Comparison of ENCODE assay signal across 20 cellular contexts in genomic region chr9:79885093-79885857, GRCh38.
"Had no signal": no experiment of that assay in that cellular context is flagged by ENCODE, and none has a peak within 500 bp of the region (broad histone marks: within the 10 kb centered on the region; RNA-seq: fewer than 3 reads in every experiment).

No MANE protein-coding gene starts in this region.

- H3K27me3 Mint-ChIP-seq: T-cell had no signal

- H3K4me1 Mint-ChIP-seq: brain had no signal

- ATAC-seq: T-cell had no signal

- H3K27ac ChIP-seq: dorsolateral prefrontal cortex, lower lobe of right lung, stomach, vagina had no signal

- H3K9me3 Mint-ChIP-seq: activated naive CD8-positive, alpha-beta T cell treated with anti-CD3 and anti-CD28 coated beads, Interleukin-2, amount 10 ng/mL, durations not matched to agents 7 days and 5 days; activated T-helper 1 cell treated with anti-CD3 and anti-CD28 coated beads, Interleukin-12 subunit alpha, Interleukin-12 subunit beta, Interleukin-2, Interleukin-4 antibody, amounts not matched to agents 30 ng/mL and 10 ng/mL and 1 ng/mL, durations not matched to agents 14 hours and 24 hours and 36 hours; T-cell had no signal

- H3K9me3 ChIP-seq: lower lobe of right lung, stomach, vagina had no signal

- DNase-seq: activated CD4-positive, alpha-beta T cell treated with anti-CD3 and anti-CD28 coated beads, Interleukin-2, amount 50 U/mL, for 48 hours; activated gamma-delta T cell treated with Interleukin-2 at 50 U/mL for 16 hours; activated naive CD8-positive, alpha-beta T cell treated with anti-CD3 and anti-CD28 coated beads, Interleukin-2, amount 10 ng/mL, durations not matched to agents 7 days and 5 days; activated T-cell treated with anti-CD3 and anti-CD28 coated beads for 4 hours; caudate nucleus; dorsolateral prefrontal cortex; foreskin melanocyte; glutamatergic neuron; hippocampal formation; islet precursor cell; lower lobe of right lung; stimulated activated CD4-positive, alpha-beta T cell treated with anti-CD3 and anti-CD28 coated beads, Interleukin-12 subunit alpha, Interleukin-12 subunit beta, amount 100 ng/mL, for 4 hours; stimulated activated CD4-positive, alpha-beta T cell treated with anti-CD3 and anti-CD28 coated beads, Interleukin-2, amount 100 ng/mL, for 24 hours; stomach; T-cell; T-helper 9 cell had no signal

- H3K36me3 ChIP-seq: lower lobe of right lung, stomach, vagina had no signal

- H3K36me3 Mint-ChIP-seq: activated naive CD8-positive, alpha-beta T cell treated with anti-CD3 and anti-CD28 coated beads, Interleukin-2, amount 10 ng/mL, durations not matched to agents 7 days and 5 days; brain; T-cell had no signal

- H3K4me3 Mint-ChIP-seq: activated naive CD8-positive, alpha-beta T cell treated with anti-CD3 and anti-CD28 coated beads, Interleukin-2, amount 10 ng/mL, durations not matched to agents 7 days and 5 days; activated T-helper 1 cell treated with anti-CD3 and anti-CD28 coated beads, Interleukin-12 subunit alpha, Interleukin-12 subunit beta, Interleukin-2, Interleukin-4 antibody, amounts not matched to agents 30 ng/mL and 10 ng/mL and 1 ng/mL, durations not matched to agents 14 hours and 24 hours and 36 hours; brain had no signal

- H3K27me3 ChIP-seq: stomach, vagina had no signal

- H3K4me1 ChIP-seq: lower lobe of right lung, stomach, vagina had no signal

- H3K27ac Mint-ChIP-seq: activated T-helper 1 cell treated with anti-CD3 and anti-CD28 coated beads, Interleukin-12 subunit alpha, Interleukin-12 subunit beta, Interleukin-2, Interleukin-4 antibody, amounts not matched to agents 30 ng/mL and 10 ng/mL and 1 ng/mL, durations not matched to agents 14 hours and 24 hours and 36 hours; brain; progenitor cell of endocrine pancreas had no signal

- H3K4me3 ChIP-seq: dorsolateral prefrontal cortex, lower lobe of right lung, stomach, vagina had no signal
